Comparison of ENCODE assay signal across 8 cellular contexts in genomic region chr11:108593910-108594434, GRCh38. TPM values are rescaled to one million over a fixed set of nuclear protein-coding genes. Genes with fewer than 3 reads are reported as not detected.
DNase-seq lines count a peak whose midpoint lies in the region; ATAC-seq and TF ChIP-seq lines count a peak whose summit lies in the region.

No MANE protein-coding gene starts in this region.

- 21 to 27% (median 27%) methylated on average over 5 of the region's 5 CpGs for WGBS in heart left ventricle, 4 donors
- 20 to 80% methylated on average over 1 of the region's 5 CpGs for WGBS in mesodermal cell (ENCODE audit: insufficient coverage in 2 of 2), 2 experiments
- 22% methylated on average over 5 of the region's 5 CpGs for WGBS in urinary bladder

- DNase-seq in heart left ventricle (no peak), cardiac septum (ENCODE audit: low spot score) (no peak), brain microvascular endothelial cell (no peak), NCI-H69 (lab: John Stamatoyannopoulos, UW) (no peak), HPDE6-E6E7 (ENCODE audit: extremely low spot score) (no peak)
- no peak for DNase-seq in stimulated activated CD4-positive, alpha-beta T cell treated with anti-CD3 and anti-CD28 coated beads, Interleukin-4, amount 100 ng/mL, for 4 hours

- no peaks in the 10 kb centered on the region for H3K9me3 ChIP-seq in heart left ventricle
- no peaks in the 10 kb centered on the region for H3K9me3 ChIP-seq in mesodermal cell (ENCODE audit: control insufficient read depth, low read length)

- peaks cover 0 to 41% (median 4%) of the 10 kb centered on the region in 9 donors for H3K27me3 ChIP-seq in heart left ventricle
- peaks cover 1% of the 10 kb centered on the region for H3K27me3 ChIP-seq in brain microvascular endothelial cell (replicated peaks)

- H3K4me1 ChIP-seq in heart left ventricle = peaks cover 0 to 11% (median 3%) of the 10 kb centered on the region in 12 donors
- H3K4me1 ChIP-seq in mesodermal cell (ENCODE audit: control insufficient read depth, insufficient read depth, low read length, poor library complexity, severe bottlenecking) = peaks cover 7% of the 10 kb centered on the region
- H3K4me1 ChIP-seq in urinary bladder (ENCODE audit: insufficient read depth) = no peaks in the 10 kb centered on the region

- in situ Hi-C loops in brain microvascular endothelial cell (cut with HindIII; ENCODE audit: low pct_ligation_motif_present, low sequenced_read_pairs) = no loop called here

- intact Hi-C loops in heart left ventricle (cut with DNase I) (loop anchor here in 1 of 10 donors (1.0 kb wide), 1 partner anchor 127 kb away; the partner anchor contains the start of gene C11orf65), cardiac septum (cut with DNase I) (no loop called here)

- TF ChIP-seq CTCF in heart left ventricle (IDR thresholded peaks at IDR 0.05) (no peak), brain microvascular endothelial cell (IDR thresholded peaks at IDR 0.05; ENCODE audit: low read depth, low read length, missing control alignments) (no peak)

- TF ChIP-seq POLR2A in heart left ventricle (IDR thresholded peaks at IDR 0.05) = no peak

- no peaks in the 10 kb centered on the region for H3K36me3 ChIP-seq in heart left ventricle
- no peaks in the 10 kb centered on the region for H3K36me3 ChIP-seq in brain microvascular endothelial cell (replicated peaks)
- H3K36me3 ChIP-seq in mesodermal cell (ENCODE audit: control insufficient read depth, insufficient read depth, low read length) = no peaks in the 10 kb centered on the region
- no peaks in the 10 kb centered on the region for H3K36me3 ChIP-seq in urinary bladder (ENCODE audit: insufficient read depth)

- H3K4me3 ChIP-seq in heart left ventricle = peak overlapping the region; percentile 37 to 77 (median 70)
- peak overlapping the region; percentile 69 for H3K4me3 ChIP-seq in brain microvascular endothelial cell (ENCODE audit: low read depth, low read length)
- peak overlapping the region; percentile 45 for H3K4me3 ChIP-seq in mesodermal cell (ENCODE audit: extremely low read depth, insufficient read depth, low read length, poor library complexity, severe bottlenecking)
- H3K4me3 ChIP-seq in urinary bladder (ENCODE audit: low read depth, low read length) = peak overlapping the region; percentile 72

- H3K27ac ChIP-seq in heart left ventricle (no peak overlapping the region), brain microvascular endothelial cell (no peak overlapping the region), mesodermal cell (ENCODE audit: low read depth, low read length, severe bottlenecking) (no peak overlapping the region), urinary bladder (ENCODE audit: low read depth) (no peak overlapping the region)

- no peak for ATAC-seq in heart left ventricle

RNA-seq across cellular contexts. Expression of gene EXPH5, which starts 0.4 kb away (rescaled TPM):
- 1 to 10 TPM in 6 of 9 donors, under 1 TPM in 3; 0.37 to 4.2 (median 1.3) TPM for total RNA-seq in heart left ventricle
- under 1 TPM; 0.14 to 0.27 TPM for polyA plus RNA-seq in heart left ventricle
- 0.46 TPM for total RNA-seq in cardiac septum
- polyA plus RNA-seq in mesodermal cell (2013, experiment 1 of 2) = 0.66 TPM
- polyA plus RNA-seq in mesodermal cell (2013, experiment 2 of 2) = 0.46 TPM
- total RNA-seq in urinary bladder = 5.1 TPM
- 0.33 TPM for polyA plus RNA-seq in urinary bladder
